In genomic region chr5:124643306-124643705, GRCh38 we compare ENCODE assay signal across 18 cellular contexts.
A peak's percentile ranks its signal among the peaks of the same experiment; 100 is the strongest.
DNase-seq lines count a peak whose midpoint lies in the region; ATAC-seq, FAIRE-seq and TF ChIP-seq lines count a peak whose summit lies in the region.
"Had no signal": no experiment of that assay in that cellular context is flagged by ENCODE, and none has a peak within 500 bp of the region (broad histone marks: within the 10 kb centered on the region; RNA-seq: fewer than 3 reads in every experiment).

No MANE protein-coding gene starts in this region.

- DNase-seq in GM23338 (ENCODE audit: low spot score): peak; percentile 26
- DNase-seq in Karpas-422: no peak
- no peak for DNase-seq in H1 (ENCODE audit: low read depth in 1 of 2, low spot score in 2 of 2)
- peak; percentile 55 for DNase-seq in neural progenitor cell (ENCODE audit: low spot score)
- DNase-seq in frontal cortex (ENCODE audit: low spot score in 2 of 2): no peak
- DNase-seq in activated CD4-positive, alpha-beta memory T cell treated with anti-CD3 and anti-CD28 coated beads for 36 hours: no peak
- DNase-seq in posterior cingulate gyrus: no peak
- DNase-seq: DMS 273 treated with DMSO at 0.1 percent for 48 hours, DND-41, KBM-7, MV-4-11, NCI-H187, NCI-H226, NCI-H524, Peyer's patch had no signal

- no peak overlapping the region for H3K14ac ChIP-seq in H1 (ENCODE audit: insufficient read length)

- no peaks in the 10 kb centered on the region for H4K20me1 ChIP-seq in GM23338 (replicated peaks; ENCODE audit: insufficient read depth)
- no peaks in the 10 kb centered on the region for H4K20me1 ChIP-seq in Karpas-422 (ENCODE audit: insufficient read depth, low read depth, low read length)
- H4K20me1 ChIP-seq in H1 (replicated peaks in 1 of 2; ENCODE audit: control insufficient read depth in 1 of 2, insufficient read depth in 2 of 2, low read length in 2 of 2): no peaks in the 10 kb centered on the region
- H4K20me1 ChIP-seq in neural progenitor cell (ENCODE audit: low read depth): peaks cover 100% of the 10 kb centered on the region

- H3K79me2 ChIP-seq in GM23338 (replicated peaks; ENCODE audit: insufficient read depth) (no peaks in the 10 kb centered on the region), Karpas-422 (ENCODE audit: low read length) (no peaks in the 10 kb centered on the region), H1 (ENCODE audit: control insufficient read depth in 1 of 2, insufficient read depth in 2 of 2, low read length in 2 of 2) (peaks cover 0 to 13% of the 10 kb centered on the region in 2 experiments; a peak in 3 of 4 replicates), neural progenitor cell (ENCODE audit: low read depth) (peaks cover 98% of the 10 kb centered on the region)

- H2BK20ac ChIP-seq in H1 (ENCODE audit: low read length): no peak overlapping the region

- no peak overlapping the region for H3K23ac ChIP-seq in H1 (ENCODE audit: insufficient read length)

- H3K18ac ChIP-seq in H1 (ENCODE audit: extremely low read depth, low read length): no peak overlapping the region

- no peak for TF ChIP-seq CTCF in GM23338 (conservative IDR thresholded peaks at IDR 0.05; ENCODE audit: low read depth in 2 of 2)
- TF ChIP-seq CTCF in H1 (IDR thresholded peaks at IDR 0.05; ENCODE audit: control extremely low read depth in 1 of 3, insufficient read depth in 1 of 3, low read depth in 1 of 3, low read length in 3 of 3): no peak
- TF ChIP-seq CTCF in neural progenitor cell (IDR thresholded peaks at IDR 0.05): no peak

- TF ChIP-seq POLR2A in H1 (IDR thresholded peaks at IDR 0.05; ENCODE audit: control extremely low read depth in 1 of 2, low read depth in 2 of 2, low read length in 2 of 2): no peak

- no peak overlapping the region for H4K5ac ChIP-seq in H1 (ENCODE audit: insufficient read length, low read depth, low read length)

- H3K36me3 ChIP-seq in GM23338 (ENCODE audit: insufficient read depth) (0 out of 2 replicates have a peak, but pooled peaks cover 2% of the 10 kb centered on the region), Karpas-422 (ENCODE audit: insufficient read depth, low read length) (no peaks in the 10 kb centered on the region), H1 (ENCODE audit: control insufficient read depth in 2 of 4, insufficient read depth in 4 of 4, low read length in 3 of 4) (peaks cover 3 to 43% (median 16%) of the 10 kb centered on the region in 4 experiments; a peak in 7 of 8 replicates), neural progenitor cell (peaks cover 13% of the 10 kb centered on the region)

- H3K9me3 Mint-ChIP-seq in GM23338 (no peaks in the 10 kb centered on the region), neural progenitor cell (no peaks in the 10 kb centered on the region)
- H3K9me3 Mint-ChIP-seq in activated CD4-positive, alpha-beta memory T cell treated with anti-CD3 and anti-CD28 coated beads for 36 hours: peaks cover 7% of the 10 kb centered on the region

- no peak overlapping the region for H3K4me3 ChIP-seq in GM23338
- H3K4me3 ChIP-seq in Karpas-422 (ENCODE audit: low read length): no peak overlapping the region
- no peak overlapping the region for H3K4me3 ChIP-seq in H1 (ENCODE audit: extremely low read depth in 1 of 4, insufficient read depth in 2 of 4, low read depth in 3 of 4, low read length in 4 of 4)
- H3K4me3 ChIP-seq in neural progenitor cell: peak overlapping the region; percentile 23
- H3K4me3 ChIP-seq: Peyer's patch, SJSA1 had no signal

- no peak for TF ChIP-seq EP300 in H1 (IDR thresholded peaks at IDR 0.05; ENCODE audit: borderline replicate concordance in 1 of 2, low read depth in 2 of 2, low read length in 2 of 2)

- H3K9ac ChIP-seq in Karpas-422 (ENCODE audit: low read length) (no peak overlapping the region), H1 (replicated peaks in 1 of 4; ENCODE audit: extremely low read depth in 1 of 4, low read depth in 3 of 4, low read length in 3 of 4) (no peak overlapping the region), neural progenitor cell (no peak overlapping the region)

- FAIRE-seq in H1 (lab: Jason Lieb, UNC): peak; percentile 58
- no peak for FAIRE-seq in frontal cortex (lab: Jason Lieb, UNC)

- no peak overlapping the region for H2BK15ac ChIP-seq in H1 (ENCODE audit: low read length)

- H3K9me3 ChIP-seq in Karpas-422 (ENCODE audit: low read length) (no peaks in the 10 kb centered on the region), H1 (ENCODE audit: insufficient read depth in 2 of 2, low read depth in 1 of 2, low read length in 1 of 2) (no peaks in the 10 kb centered on the region), neural progenitor cell (ENCODE audit: low read depth) (no peaks in the 10 kb centered on the region)
- H3K9me3 ChIP-seq: Peyer's patch, SJSA1 had no signal

- H3K4me1 ChIP-seq in GM23338 (ENCODE audit: insufficient read depth) (peaks cover 54% of the 10 kb centered on the region), Karpas-422 (ENCODE audit: low read length) (peaks cover 68% of the 10 kb centered on the region), H1 (replicated peaks in 1 of 4; ENCODE audit: control insufficient read depth in 3 of 4, insufficient read depth in 4 of 4, low read length in 3 of 4) (peaks cover 0 to 35% (median 15%) of the 10 kb centered on the region in 4 experiments; a peak in 6 of 7 replicates), neural progenitor cell (peaks cover 58% of the 10 kb centered on the region)
- H3K4me1 ChIP-seq: Peyer's patch had no signal

- no peak overlapping the region for H3K4ac ChIP-seq in H1 (replicated peaks; ENCODE audit: insufficient read length, low read depth, low read length)

- no peaks in the 10 kb centered on the region for H3K27me3 ChIP-seq in GM23338 (ENCODE audit: insufficient read depth)
- H3K27me3 ChIP-seq in Karpas-422 (ENCODE audit: low read length): no peaks in the 10 kb centered on the region
- H3K27me3 ChIP-seq in H1 (replicated peaks in 1 of 4; ENCODE audit: control insufficient read depth in 3 of 4, extremely low read depth in 1 of 4, insufficient read depth in 3 of 4, low read length in 3 of 4): no peaks in the 10 kb centered on the region
- H3K27me3 ChIP-seq in neural progenitor cell: no peaks in the 10 kb centered on the region
- H3K27me3 ChIP-seq: Peyer's patch, SJSA1 had no signal

- H3K79me1 ChIP-seq in H1 (ENCODE audit: low read depth, low read length): peaks cover 7% of the 10 kb centered on the region; the same call in 1 of the 2 replicates

- no peak overlapping the region for H3K4me3 Mint-ChIP-seq in GM23338
- H3K4me3 Mint-ChIP-seq in neural progenitor cell: peak overlapping the region; percentile 16
- no peak overlapping the region for H3K4me3 Mint-ChIP-seq in activated CD4-positive, alpha-beta memory T cell treated with anti-CD3 and anti-CD28 coated beads for 36 hours
- H3K4me3 Mint-ChIP-seq: B cell had no signal

- H3K27ac ChIP-seq in GM23338 (ENCODE audit: low read depth) (no peak overlapping the region), Karpas-422 (ENCODE audit: low read length) (peak overlapping the region; percentile 85), H1 (ENCODE audit: low read depth, low read length) (no peak overlapping the region), neural progenitor cell (peak overlapping the region; percentile 64)
- H3K27ac ChIP-seq: Peyer's patch, SJSA1 had no signal

- H4K8ac ChIP-seq in H1 (ENCODE audit: extremely low read depth, insufficient read depth, low read length): no peak overlapping the region

- H3F3A ChIP-seq in GM23338 (replicated peaks; ENCODE audit: low read depth) (0 out of 2 replicates have a peak, but pooled peaks cover 6% of the 10 kb centered on the region), neural progenitor cell (ENCODE audit: low read depth) (peaks cover 73% of the 10 kb centered on the region)

- peaks cover 68% of the 10 kb centered on the region for H3K4me1 Mint-ChIP-seq in GM23338
- H3K4me1 Mint-ChIP-seq in neural progenitor cell: peaks cover 84% of the 10 kb centered on the region
- peaks cover under 1% of the 10 kb centered on the region for H3K4me1 Mint-ChIP-seq in activated CD4-positive, alpha-beta memory T cell treated with anti-CD3 and anti-CD28 coated beads for 36 hours (ENCODE audit: low read depth)

- H3K56ac ChIP-seq in H1 (replicated peaks; ENCODE audit: insufficient read length, low read depth, low read length): no peak overlapping the region

- no peak overlapping the region for H2AK5ac ChIP-seq in H1 (ENCODE audit: low read depth, low read length)

- H4K91ac ChIP-seq in H1 (replicated peaks; ENCODE audit: insufficient read length, low read length): no peak overlapping the region

- no peak for TF ChIP-seq RAD21 in H1 (IDR thresholded peaks at IDR 0.05 in 1 of 2, conservative IDR thresholded peaks at IDR 0.05 in 1 of 2; ENCODE audit: low read depth in 2 of 2, low read length in 2 of 2)

- 65% methylated on average over 8 of the region's 8 CpGs; no CpG with 5 or more reads in 1 of the 2 experiments for WGBS in H1 (ENCODE audit: extremely low coverage in 1 of 2, insufficient coverage in 1 of 2, insufficient read length in 1 of 2, insufficient replicate concordance in 2 of 2, low coverage in 1 of 2, low lambda C conversion rate in 2 of 2, missing lambda C conversion rate in 1 of 2), 2 experiments

- ATAC-seq in GM23338: peak; percentile 69
- ATAC-seq: HCT116 had no signal

- H3K27me3 Mint-ChIP-seq in GM23338 (ENCODE audit: insufficient read depth, low read depth, poor library complexity) (peaks cover 4% of the 10 kb centered on the region), neural progenitor cell (ENCODE audit: insufficient read depth, low read depth) (peaks cover 2% of the 10 kb centered on the region)
- peaks cover 25% of the 10 kb centered on the region for H3K27me3 Mint-ChIP-seq in activated CD4-positive, alpha-beta memory T cell treated with anti-CD3 and anti-CD28 coated beads for 36 hours
- H3K27me3 Mint-ChIP-seq: B cell had no signal

- H3K9me2 ChIP-seq in GM23338 (ENCODE audit: insufficient read depth): no peaks in the 10 kb centered on the region
- H3K9me2 ChIP-seq in Karpas-422 (replicated peaks; ENCODE audit: insufficient read depth, low read length): no peaks in the 10 kb centered on the region

- intact Hi-C loops in activated CD4-positive, alpha-beta memory T cell treated with anti-CD3 and anti-CD28 coated beads for 36 hours (cut with micrococcal nuclease): no loop called here
- intact Hi-C loops in posterior cingulate gyrus (cut with DNase I): no loop called here

- no peaks in the 10 kb centered on the region for H3K23me2 ChIP-seq in H1 (ENCODE audit: low read depth, low read length)

- no peak overlapping the region; the same call in 1 of the 2 replicates for H2BK5ac ChIP-seq in H1 (ENCODE audit: low read depth, low read length)

- H2BK120ac ChIP-seq in H1 (replicated peaks; ENCODE audit: low read depth, low read length): no peak overlapping the region

- H2AFZ ChIP-seq in GM23338 (no peak overlapping the region), Karpas-422 (ENCODE audit: low read length) (no peak overlapping the region), H1 (ENCODE audit: low read length) (no peak overlapping the region), neural progenitor cell (replicated peaks) (no peak overlapping the region)

- no peak overlapping the region for H2BK12ac ChIP-seq in H1 (ENCODE audit: low read depth, low read length)

- H3K27ac Mint-ChIP-seq in GM23338: peak overlapping the region; percentile 90
- no peak overlapping the region for H3K27ac Mint-ChIP-seq in neural progenitor cell
- no peak overlapping the region for H3K27ac Mint-ChIP-seq in activated CD4-positive, alpha-beta memory T cell treated with anti-CD3 and anti-CD28 coated beads for 36 hours
- H3K27ac Mint-ChIP-seq: B cell had no signal

- H3K36me3 Mint-ChIP-seq in GM23338 (ENCODE audit: low read depth): peaks cover 69% of the 10 kb centered on the region
- peaks cover 68% of the 10 kb centered on the region for H3K36me3 Mint-ChIP-seq in neural progenitor cell
- no peaks in the 10 kb centered on the region for H3K36me3 Mint-ChIP-seq in activated CD4-positive, alpha-beta memory T cell treated with anti-CD3 and anti-CD28 coated beads for 36 hours

- CTCF ChIA-PET in H1 (lab: Charles Lee; ENCODE audit: partially characterized antibody): interaction anchor here (1.1 to 1.4 kb wide), 4 partner anchors 8 to 96 kb away, joined by 3 to 4 read pairs (median 4); no protein-coding TSS in a partner anchor
- CTCF ChIA-PET in activated CD4-positive, alpha-beta memory T cell treated with anti-CD3 and anti-CD28 coated beads for 36 hours (lab: Charles Lee): no interaction called here

- POLR2A ChIA-PET in H1 (lab: Charles Lee; ENCODE audit: partially characterized antibody): interaction anchor here (1.4 kb wide), 1 partner anchor 105 kb away, joined by 3 read pairs; no protein-coding TSS in a partner anchor
- POLR2A ChIA-PET in activated CD4-positive, alpha-beta memory T cell treated with anti-CD3 and anti-CD28 coated beads for 36 hours (lab: Charles Lee): no interaction called here

- H3K4me2 ChIP-seq in GM23338 (no peak overlapping the region), Karpas-422 (ENCODE audit: low read depth, low read length, poor library complexity, severe bottlenecking) (peak overlapping the region; percentile 48), H1 (ENCODE audit: insufficient read depth in 1 of 2, low read depth in 2 of 2, low read length in 2 of 2) (peak overlapping the region in 1 of 2 experiments; percentile 3; a peak in 1 of 4 replicates), neural progenitor cell (peak overlapping the region; percentile 56)

Comparison
In these comparisons a context has a peak if more than half of its experiments do, and no peak if none do; other contexts are left out.
1. DNase-seq: peak in GM23338 (single experiment) and neural progenitor cell (single experiment); none in Karpas-422 (single experiment), H1 (0 of 2), frontal cortex (0 of 2), activated CD4-positive, alpha-beta memory T cell treated with anti-CD3 and anti-CD28 coated beads for 36 hours (single experiment) and posterior cingulate gyrus (0 of 10).
2. H3K27ac ChIP-seq: peak in Karpas-422 (single experiment) and neural progenitor cell (single experiment); none in GM23338 (single experiment) and H1 (single experiment).